In genomic region chr21:38766987-38767722, GRCh38 we compare ENCODE assay signal across 8 cellular contexts.
DNase-seq lines count a peak whose midpoint lies in the region; ATAC-seq lines count a peak whose summit lies in the region.

No MANE protein-coding gene starts in this region.

- peak; percentile 94 for ATAC-seq in GM19467 (IDR thresholded peaks at IDR 0.05; ENCODE audit: unreplicated experiment)
- ATAC-seq in HG03558 (IDR thresholded peaks at IDR 0.05; ENCODE audit: extremely low read depth, unreplicated experiment) = peak; percentile 85

- H3K27ac ChIP-seq in epithelial cell of prostate = peak overlapping the region; percentile 41

- peak; percentile 55 for DNase-seq in COR-L47 (lab: John Stamatoyannopoulos, UW)
- peak; percentile 39 for DNase-seq in activated CD4-positive, CD25-positive, alpha-beta regulatory T cell treated with anti-CD3 and anti-CD28 coated beads, Interleukin-2, amount 50 U/mL, for 16 hours (ENCODE audit: low read depth, low spot score)
- DNase-seq in epithelial cell of prostate (ENCODE audit: low read depth, low spot score) = peak; percentile 55
- DNase-seq in stimulated activated CD4-positive, alpha-beta T cell treated with anti-CD3 and anti-CD28 coated beads, TNF-alpha, amount 100 ng/mL, for 1 hour (ENCODE audit: low read depth in 3 of 3, low spot score in 1 of 3) = peak in 2 of 3 donors; percentile 7 to 32
- no peak for DNase-seq in COLO829 (ENCODE audit: low spot score)
- no peak for DNase-seq in HK-2 (ENCODE audit: unreplicated experiment)

Comparison
In these comparisons a context has a peak if more than half of its experiments do, and no peak if none do; other contexts are left out.
1. DNase-seq: peak in COR-L47 (single experiment), activated CD4-positive, CD25-positive, alpha-beta regulatory T cell treated with anti-CD3 and anti-CD28 coated beads, Interleukin-2, amount 50 U/mL, for 16 hours (single experiment), epithelial cell of prostate (single experiment) and stimulated activated CD4-positive, alpha-beta T cell treated with anti-CD3 and anti-CD28 coated beads, TNF-alpha, amount 100 ng/mL, for 1 hour (2 of 3); none in COLO829 (single experiment) and HK-2 (single experiment).